In genomic region chrX:142702749-142703148, GRCh38 we compare ENCODE assay signal across 29 cellular contexts.
"Had no signal": no experiment of that assay in that cellular context is flagged by ENCODE, and none has a peak within 500 bp of the region (broad histone marks: within the 10 kb centered on the region; RNA-seq: fewer than 3 reads in every experiment).

No MANE protein-coding gene starts in this region.

- H3K9me3 ChIP-seq: stomach, suprapubic skin, testis, thoracic aorta, tibial artery, tibial nerve, transverse colon, upper lobe of left lung, upper lobe of right lung, uterus, vagina had no signal

- H3K27me3 Mint-ChIP-seq: stimulated activated memory B cell treated with anti-CD40 and anti-IgM and Interleukin-4, amounts not matched to agents 10 μg/mL and 1 μg/mL and 100 μg/mL, for 72 hours; stimulated activated naive B cell treated with anti-CD40 and anti-IgM and Interleukin-4, amounts not matched to agents 10 μg/mL and 1 μg/mL and 100 μg/mL, for 72 hours; stimulated activated naive CD8-positive, alpha-beta T cell treated with anti-CD3 and anti-CD28 coated beads, Interleukin-15, amount 100 ng/mL, for 72 hours; stimulated activated naive CD8-positive, alpha-beta T cell treated with anti-CD3 and anti-CD28 coated beads, Interleukin-15, Interleukin-2, amounts not matched to agents 100 ng/mL and 50 ng/mL, for 24 hours; type B pancreatic cell had no signal

- H3K27me3 ChIP-seq: stomach, suprapubic skin, testis, thyroid gland, tibial artery, tibial nerve, transverse colon, upper lobe of left lung, upper lobe of right lung, uterus, vagina had no signal

- H3K4me3 Mint-ChIP-seq: stimulated activated effector memory CD8-positive, alpha-beta T cell treated with anti-CD3 and anti-CD28 coated beads, Interleukin-12 subunit alpha, Interleukin-12 subunit beta, amount 100 ng/mL, for 72 hours; stimulated activated memory B cell treated with anti-CD40 and anti-IgM and Interleukin-4, amounts not matched to agents 10 μg/mL and 1 μg/mL and 100 μg/mL, for 72 hours; stimulated activated naive B cell treated with anti-CD40 and anti-IgM and Interleukin-4, amounts not matched to agents 10 μg/mL and 1 μg/mL and 100 μg/mL, for 72 hours; stimulated activated naive CD8-positive, alpha-beta T cell treated with anti-CD3 and anti-CD28 coated beads, Interleukin-15, amount 100 ng/mL, for 72 hours; stimulated activated naive CD8-positive, alpha-beta T cell treated with anti-CD3 and anti-CD28 coated beads, Interleukin-15, Interleukin-2, amounts not matched to agents 100 ng/mL and 50 ng/mL, for 24 hours; type B pancreatic cell had no signal

- H3K9me3 Mint-ChIP-seq: stimulated activated effector memory CD8-positive, alpha-beta T cell treated with anti-CD3 and anti-CD28 coated beads, Interleukin-12 subunit alpha, Interleukin-12 subunit beta, amount 100 ng/mL, for 72 hours; stimulated activated memory B cell treated with anti-CD40 and anti-IgM and Interleukin-4, amounts not matched to agents 10 μg/mL and 1 μg/mL and 100 μg/mL, for 72 hours; stimulated activated naive B cell treated with anti-CD40 and anti-IgM and Interleukin-4, amounts not matched to agents 10 μg/mL and 1 μg/mL and 100 μg/mL, for 72 hours; stimulated activated naive CD8-positive, alpha-beta T cell treated with anti-CD3 and anti-CD28 coated beads, Interleukin-15, amount 100 ng/mL, for 72 hours; stimulated activated naive CD8-positive, alpha-beta T cell treated with anti-CD3 and anti-CD28 coated beads, Interleukin-15, Interleukin-2, amounts not matched to agents 100 ng/mL and 50 ng/mL, for 24 hours; type B pancreatic cell had no signal

- H3K27ac ChIP-seq: stomach, suprapubic skin, testis, thoracic aorta, thyroid gland, tibial artery, tibial nerve, transverse colon, upper lobe of left lung, upper lobe of right lung, uterus, vagina had no signal

- H3K36me3 ChIP-seq: stomach, suprapubic skin, thoracic aorta, thyroid gland, tibial artery, tibial nerve, transverse colon, upper lobe of left lung, upper lobe of right lung, uterus, vagina had no signal

- H3K36me3 Mint-ChIP-seq: stimulated activated effector memory CD8-positive, alpha-beta T cell treated with anti-CD3 and anti-CD28 coated beads, Interleukin-12 subunit alpha, Interleukin-12 subunit beta, amount 100 ng/mL, for 72 hours; stimulated activated memory B cell treated with anti-CD40 and anti-IgM and Interleukin-4, amounts not matched to agents 10 μg/mL and 1 μg/mL and 100 μg/mL, for 72 hours; stimulated activated naive B cell treated with anti-CD40 and anti-IgM and Interleukin-4, amounts not matched to agents 10 μg/mL and 1 μg/mL and 100 μg/mL, for 72 hours; type B pancreatic cell had no signal

- H3K27ac Mint-ChIP-seq: stimulated activated effector memory CD8-positive, alpha-beta T cell treated with anti-CD3 and anti-CD28 coated beads, Interleukin-12 subunit alpha, Interleukin-12 subunit beta, amount 100 ng/mL, for 72 hours; stimulated activated memory B cell treated with anti-CD40 and anti-IgM and Interleukin-4, amounts not matched to agents 10 μg/mL and 1 μg/mL and 100 μg/mL, for 72 hours; stimulated activated naive B cell treated with anti-CD40 and anti-IgM and Interleukin-4, amounts not matched to agents 10 μg/mL and 1 μg/mL and 100 μg/mL, for 72 hours; stimulated activated naive CD8-positive, alpha-beta T cell treated with anti-CD3 and anti-CD28 coated beads, Interleukin-15, amount 100 ng/mL, for 72 hours; stimulated activated naive CD8-positive, alpha-beta T cell treated with anti-CD3 and anti-CD28 coated beads, Interleukin-15, Interleukin-2, amounts not matched to agents 100 ng/mL and 50 ng/mL, for 24 hours; type B pancreatic cell had no signal

- DNase-seq: stimulated activated CD4-positive, alpha-beta T cell treated with anti-CD3 and anti-CD28 coated beads, Interleukin-2, amount 100 ng/mL, for 48 hours; stimulated activated CD4-positive, alpha-beta T cell treated with anti-CD3 and anti-CD28 coated beads, Interleukin-4, amount 100 ng/mL, for 1 hour; stimulated activated CD4-positive, alpha-beta T cell treated with anti-CD3 and anti-CD28 coated beads, Interleukin-4, amount 100 ng/mL, for 24 hours; stimulated activated CD4-positive, alpha-beta T cell treated with anti-CD3 and anti-CD28 coated beads, Interleukin-4, amount 100 ng/mL, for 4 hours; stimulated activated CD8-positive, alpha-beta memory T cell treated with anti-CD3 and anti-CD28 coated beads, Interleukin-4, amount 100 ng/mL, for 48 hours; stimulated activated naive B cell treated with anti-CD40 and anti-IgM and Interleukin-4, amounts not matched to agents 10 μg/mL and 1 μg/mL and 100 μg/mL, for 72 hours; stimulated activated naive CD4-positive, alpha-beta T cell; stimulated activated naive CD4-positive, alpha-beta T cell treated with Interleukin-2 at 50 U/mL for 16 hours; stimulated activated naive CD8-positive, alpha-beta T cell treated with anti-CD3 and anti-CD28 coated beads, Interleukin-15, amount 100 ng/mL, for 72 hours; stimulated activated naive CD8-positive, alpha-beta T cell treated with anti-CD3 and anti-CD28 coated beads, Interleukin-15, Interleukin-2, amounts not matched to agents 100 U/mL and 50 U/mL, for 24 hours; stomach; substantia nigra; testis; thyroid gland; tibial artery; transverse colon; trophoblast cell; upper lobe of left lung; upper lobe of right lung; uterus had no signal

- H3K4me1 Mint-ChIP-seq: stimulated activated effector memory CD8-positive, alpha-beta T cell treated with anti-CD3 and anti-CD28 coated beads, Interleukin-12 subunit alpha, Interleukin-12 subunit beta, amount 100 ng/mL, for 72 hours; stimulated activated memory B cell treated with anti-CD40 and anti-IgM and Interleukin-4, amounts not matched to agents 10 μg/mL and 1 μg/mL and 100 μg/mL, for 72 hours; stimulated activated naive B cell treated with anti-CD40 and anti-IgM and Interleukin-4, amounts not matched to agents 10 μg/mL and 1 μg/mL and 100 μg/mL, for 72 hours; stimulated activated naive CD8-positive, alpha-beta T cell treated with anti-CD3 and anti-CD28 coated beads, Interleukin-15, amount 100 ng/mL, for 72 hours had no signal

- H3K4me1 ChIP-seq: stomach, suprapubic skin, testis, thyroid gland, tibial artery, tibial nerve, transverse colon, upper lobe of left lung, upper lobe of right lung, uterus, vagina had no signal

- FAIRE-seq: urothelium cell line had no signal

- H3K4me3 ChIP-seq: stomach, suprapubic skin, testis, thoracic aorta, thyroid gland, tibial artery, tibial nerve, transverse colon, upper lobe of left lung, upper lobe of right lung, uterus, vagina had no signal
